ENCODE assay signal across 7 cellular contexts in the genomic region with DNA sequence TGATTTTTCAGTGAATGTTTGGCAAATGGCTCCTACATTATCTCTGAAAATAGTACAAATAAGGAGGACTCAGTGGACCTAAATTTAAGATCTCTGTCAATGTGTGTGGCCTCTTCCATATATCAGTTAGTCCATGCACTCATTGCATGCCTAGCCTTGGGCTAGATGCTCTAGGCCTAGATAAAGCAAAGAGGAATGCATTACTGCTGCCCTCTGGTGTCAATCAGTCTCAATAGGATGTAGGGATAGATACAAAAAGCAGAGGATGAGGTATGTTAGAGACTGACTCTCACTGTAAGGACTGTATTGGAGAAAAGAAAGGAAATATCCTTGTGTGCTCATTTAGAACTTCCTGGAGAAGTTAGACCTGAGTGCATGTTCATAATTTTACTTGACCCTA. TPM values are rescaled to one million over a fixed set of nuclear protein-coding genes. Genes with fewer than 3 reads are reported as not detected.
DNase-seq lines count a peak whose midpoint lies in the region; ATAC-seq and TF ChIP-seq lines count a peak whose summit lies in the region.

No MANE protein-coding gene starts in this region.

- H3K27ac ChIP-seq in right cardiac atrium (ENCODE audit: low read length) (no peak overlapping the region), upper lobe of right lung (no peak overlapping the region), psoas muscle (no peak overlapping the region)

- TF ChIP-seq CTCF in GM10248 (IDR thresholded peaks at IDR 0.05; ENCODE audit: control extremely low read depth, extremely low read depth, low read depth, missing control alignments) = peak; percentile 35
- peak; percentile 32 for TF ChIP-seq CTCF in upper lobe of right lung (IDR thresholded peaks at IDR 0.05)
- no peak for TF ChIP-seq CTCF in psoas muscle (IDR thresholded peaks at IDR 0.05)

- intact Hi-C loops in right cardiac atrium (cut with DNase I) = loop anchor here in 3 of 4 donors (5.0 to 10.0 kb wide), 2 partner anchors 306 to 308 kb away; no protein-coding TSS in a partner anchor
- intact Hi-C loops in upper lobe of right lung (cut with DNase I) = no loop called here
- intact Hi-C loops in psoas muscle (cut with DNase I) = no loop called here

- H3K4me3 ChIP-seq in right cardiac atrium (ENCODE audit: low read length) = no peak overlapping the region
- H3K4me3 ChIP-seq in upper lobe of right lung = no peak overlapping the region
- H3K4me3 ChIP-seq in psoas muscle = no peak overlapping the region

- CTCF ChIA-PET in GM10248 (lab: Yijun Ruan, JAX) = no interaction called here

- H3K9me3 ChIP-seq in right cardiac atrium (ENCODE audit: control insufficient read depth, low read length) (no peaks in the 10 kb centered on the region), upper lobe of right lung (no peaks in the 10 kb centered on the region), psoas muscle (no peaks in the 10 kb centered on the region)

- DNase-seq in GM10248 (ENCODE audit: extremely low spot score) (peak; percentile 23), HuH-7 (ENCODE audit: low spot score) (peak; percentile 65), right cardiac atrium (no peak), upper lobe of right lung (no peak), psoas muscle (no peak)
- no peak for DNase-seq in stimulated activated CD4-positive, alpha-beta T cell treated with anti-CD3 and anti-CD28 coated beads, Interleukin-1b, Interleukin-23, amount 100 ng/mL, for 48 hours

- POLR2A ChIA-PET in GM10248 (lab: Yijun Ruan, JAX) = no interaction called here

- ATAC-seq in SK-N-SH treated with all-trans-retinoic acid at 6 μM for 48 hours (peak; percentile 81), right cardiac atrium (peak; percentile 77 to 86), upper lobe of right lung (peak; percentile 86), psoas muscle (no peak)

- no peaks in the 10 kb centered on the region for H3K27me3 ChIP-seq in right cardiac atrium (ENCODE audit: control insufficient read depth, insufficient read depth)
- H3K27me3 ChIP-seq in upper lobe of right lung = no peaks in the 10 kb centered on the region
- H3K27me3 ChIP-seq in psoas muscle (ENCODE audit: insufficient read depth in 3 of 3, low read length in 2 of 3) = no peaks in the 10 kb centered on the region

- no peaks in the 10 kb centered on the region for H3K4me1 ChIP-seq in right cardiac atrium (ENCODE audit: control insufficient read depth, insufficient read depth, low read length)
- no peaks in the 10 kb centered on the region for H3K4me1 ChIP-seq in upper lobe of right lung
- H3K4me1 ChIP-seq in psoas muscle = no peaks in the 10 kb centered on the region

- H3K36me3 ChIP-seq in upper lobe of right lung (no peaks in the 10 kb centered on the region), psoas muscle (ENCODE audit: insufficient read depth in 1 of 2, low read depth in 1 of 2) (no peaks in the 10 kb centered on the region)

TF ChIP-seq in SK-N-SH treated with all-trans-retinoic acid at 6 μM for 48 hours, 23 proteins besides CTCF, POLR2A, EP300 and RAD21:
- no peak for TF ChIP-seq PPARA (CRISPR knock-in tag; IDR thresholded peaks at IDR 0.05; ENCODE audit: borderline replicate concordance)
- TF ChIP-seq CSDC2 (CRISPR knock-in tag; IDR thresholded peaks at IDR 0.05) = no peak
- TF ChIP-seq ZC3H10 (CRISPR knock-in tag; IDR thresholded peaks at IDR 0.05) = no peak
- no peak for TF ChIP-seq ZNF565 (CRISPR knock-in tag; conservative IDR thresholded peaks at IDR 0.05; ENCODE audit: low read depth)
- no peak for TF ChIP-seq ZFP30 (CRISPR knock-in tag; IDR thresholded peaks at IDR 0.05)
- no peak for TF ChIP-seq ISL1 (CRISPR knock-in tag; IDR thresholded peaks at IDR 0.05)
- no peak for TF ChIP-seq ZFP3 (CRISPR knock-in tag; IDR thresholded peaks at IDR 0.05)
- TF ChIP-seq GLIS3 (CRISPR knock-in tag; IDR thresholded peaks at IDR 0.05) = no peak
- no peak for TF ChIP-seq ESRRG (CRISPR knock-in tag; IDR thresholded peaks at IDR 0.05)
- TF ChIP-seq, protein P1, sequence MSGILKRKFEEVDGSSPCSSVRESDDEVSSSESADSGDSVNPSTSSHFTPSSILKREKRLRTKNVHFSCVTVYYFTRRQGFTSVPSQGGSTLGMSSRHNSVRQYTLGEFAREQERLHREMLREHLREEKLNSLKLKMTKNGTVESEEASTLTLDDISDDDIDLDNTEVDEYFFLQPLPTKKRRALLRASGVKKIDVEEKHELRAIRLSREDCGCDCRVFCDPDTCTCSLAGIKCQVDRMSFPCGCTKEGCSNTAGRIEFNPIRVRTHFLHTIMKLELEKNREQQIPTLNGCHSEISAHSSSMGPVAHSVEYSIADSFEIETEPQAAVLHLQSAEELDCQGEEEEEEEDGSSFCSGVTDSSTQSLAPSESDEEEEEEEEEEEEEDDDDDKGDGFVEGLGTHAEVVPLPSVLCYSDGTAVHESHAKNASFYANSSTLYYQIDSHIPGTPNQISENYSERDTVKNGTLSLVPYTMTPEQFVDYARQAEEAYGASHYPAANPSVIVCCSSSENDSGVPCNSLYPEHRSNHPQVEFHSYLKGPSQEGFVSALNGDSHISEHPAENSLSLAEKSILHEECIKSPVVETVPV (CRISPR knock-in tag; IDR thresholded peaks at IDR 0.05) = no peak
- TF ChIP-seq, protein P2, sequence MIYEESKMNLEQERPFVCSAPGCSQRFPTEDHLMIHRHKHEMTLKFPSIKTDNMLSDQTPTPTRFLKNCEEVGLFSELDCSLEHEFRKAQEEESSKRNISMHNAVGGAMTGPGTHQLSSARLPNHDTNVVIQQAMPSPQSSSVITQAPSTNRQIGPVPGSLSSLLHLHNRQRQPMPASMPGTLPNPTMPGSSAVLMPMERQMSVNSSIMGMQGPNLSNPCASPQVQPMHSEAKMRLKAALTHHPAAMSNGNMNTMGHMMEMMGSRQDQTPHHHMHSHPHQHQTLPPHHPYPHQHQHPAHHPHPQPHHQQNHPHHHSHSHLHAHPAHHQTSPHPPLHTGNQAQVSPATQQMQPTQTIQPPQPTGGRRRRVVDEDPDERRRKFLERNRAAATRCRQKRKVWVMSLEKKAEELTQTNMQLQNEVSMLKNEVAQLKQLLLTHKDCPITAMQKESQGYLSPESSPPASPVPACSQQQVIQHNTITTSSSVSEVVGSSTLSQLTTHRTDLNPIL (CRISPR knock-in tag; IDR thresholded peaks at IDR 0.05; ENCODE audit: low read depth) = no peak
- no peak for TF ChIP-seq BACH2 (CRISPR knock-in tag; IDR thresholded peaks at IDR 0.05; ENCODE audit: borderline replicate concordance)
- TF ChIP-seq, protein P3, sequence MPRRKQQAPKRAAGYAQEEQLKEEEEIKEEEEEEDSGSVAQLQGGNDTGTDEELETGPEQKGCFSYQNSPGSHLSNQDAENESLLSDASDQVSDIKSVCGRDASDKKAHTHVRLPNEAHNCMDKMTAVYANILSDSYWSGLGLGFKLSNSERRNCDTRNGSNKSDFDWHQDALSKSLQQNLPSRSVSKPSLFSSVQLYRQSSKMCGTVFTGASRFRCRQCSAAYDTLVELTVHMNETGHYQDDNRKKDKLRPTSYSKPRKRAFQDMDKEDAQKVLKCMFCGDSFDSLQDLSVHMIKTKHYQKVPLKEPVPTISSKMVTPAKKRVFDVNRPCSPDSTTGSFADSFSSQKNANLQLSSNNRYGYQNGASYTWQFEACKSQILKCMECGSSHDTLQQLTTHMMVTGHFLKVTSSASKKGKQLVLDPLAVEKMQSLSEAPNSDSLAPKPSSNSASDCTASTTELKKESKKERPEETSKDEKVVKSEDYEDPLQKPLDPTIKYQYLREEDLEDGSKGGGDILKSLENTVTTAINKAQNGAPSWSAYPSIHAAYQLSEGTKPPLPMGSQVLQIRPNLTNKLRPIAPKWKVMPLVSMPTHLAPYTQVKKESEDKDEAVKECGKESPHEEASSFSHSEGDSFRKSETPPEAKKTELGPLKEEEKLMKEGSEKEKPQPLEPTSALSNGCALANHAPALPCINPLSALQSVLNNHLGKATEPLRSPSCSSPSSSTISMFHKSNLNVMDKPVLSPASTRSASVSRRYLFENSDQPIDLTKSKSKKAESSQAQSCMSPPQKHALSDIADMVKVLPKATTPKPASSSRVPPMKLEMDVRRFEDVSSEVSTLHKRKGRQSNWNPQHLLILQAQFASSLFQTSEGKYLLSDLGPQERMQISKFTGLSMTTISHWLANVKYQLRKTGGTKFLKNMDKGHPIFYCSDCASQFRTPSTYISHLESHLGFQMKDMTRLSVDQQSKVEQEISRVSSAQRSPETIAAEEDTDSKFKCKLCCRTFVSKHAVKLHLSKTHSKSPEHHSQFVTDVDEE (CRISPR knock-in tag; IDR thresholded peaks at IDR 0.05) = no peak
- TF ChIP-seq OSR1 (CRISPR knock-in tag; IDR thresholded peaks at IDR 0.05) = no peak

RNA-seq across cellular contexts. Expression of a gene that starts 42.0 kb away (rescaled TPM):
- total RNA-seq in right cardiac atrium = under 1 TPM; 0.37 to 0.97 (median 0.65) TPM
- polyA plus RNA-seq in right cardiac atrium = 0.09 TPM
- 20.6 TPM for total RNA-seq in upper lobe of right lung
- under 1 TPM; 0.17 to 0.55 (median 0.31) TPM for total RNA-seq in psoas muscle
- polyA plus RNA-seq in psoas muscle = under 1 TPM in 2 of 3 donors, not detected in 1; 0.01 to 0.05 TPM

RNA-seq across cellular contexts. Expression of a gene that starts 52.4 kb away (rescaled TPM):
- total RNA-seq in right cardiac atrium = 10 to 100 TPM; 63.0 to 99.0 (median 82.8) TPM
- 16.5 TPM for polyA plus RNA-seq in right cardiac atrium
- total RNA-seq in upper lobe of right lung = 112 TPM
- 10 to 100 TPM; 14.7 to 22.6 (median 18.0) TPM for total RNA-seq in psoas muscle
- 10 to 100 TPM in 1 of 3 donors, 1 to 10 TPM in 2; 2.9 to 11.6 (median 4.2) TPM for polyA plus RNA-seq in psoas muscle

Comparison
In these comparisons a context has a peak if more than half of its experiments do, and no peak if none do; other contexts are left out.
1. DNase-seq: peak in GM10248 (single experiment) and HuH-7 (single experiment); none in right cardiac atrium (0 of 3), upper lobe of right lung (single experiment), psoas muscle (0 of 2) and stimulated activated CD4-positive, alpha-beta T cell treated with anti-CD3 and anti-CD28 coated beads, Interleukin-1b, Interleukin-23, amount 100 ng/mL, for 48 hours (single experiment).
2. ATAC-seq: peak in SK-N-SH treated with all-trans-retinoic acid at 6 μM for 48 hours (single experiment), right cardiac atrium (2 of 2) and upper lobe of right lung (single experiment); none in psoas muscle (0 of 4).
3. RNA of a gene that starts 42.0 kb away (total RNA-seq): 20.6 TPM in upper lobe of right lung (single experiment); 0.37 to 0.97 TPM in right cardiac atrium and 0.17 to 0.55 TPM in psoas muscle; every median in the first group is over 10 times any median in the second.
4. intact Hi-C loops: an anchor here in right cardiac atrium (5.0 to 10.0 kb wide); none called in upper lobe of right lung and psoas muscle.